1 cellular context compared by ENCODE assay signal in the genomic region with DNA sequence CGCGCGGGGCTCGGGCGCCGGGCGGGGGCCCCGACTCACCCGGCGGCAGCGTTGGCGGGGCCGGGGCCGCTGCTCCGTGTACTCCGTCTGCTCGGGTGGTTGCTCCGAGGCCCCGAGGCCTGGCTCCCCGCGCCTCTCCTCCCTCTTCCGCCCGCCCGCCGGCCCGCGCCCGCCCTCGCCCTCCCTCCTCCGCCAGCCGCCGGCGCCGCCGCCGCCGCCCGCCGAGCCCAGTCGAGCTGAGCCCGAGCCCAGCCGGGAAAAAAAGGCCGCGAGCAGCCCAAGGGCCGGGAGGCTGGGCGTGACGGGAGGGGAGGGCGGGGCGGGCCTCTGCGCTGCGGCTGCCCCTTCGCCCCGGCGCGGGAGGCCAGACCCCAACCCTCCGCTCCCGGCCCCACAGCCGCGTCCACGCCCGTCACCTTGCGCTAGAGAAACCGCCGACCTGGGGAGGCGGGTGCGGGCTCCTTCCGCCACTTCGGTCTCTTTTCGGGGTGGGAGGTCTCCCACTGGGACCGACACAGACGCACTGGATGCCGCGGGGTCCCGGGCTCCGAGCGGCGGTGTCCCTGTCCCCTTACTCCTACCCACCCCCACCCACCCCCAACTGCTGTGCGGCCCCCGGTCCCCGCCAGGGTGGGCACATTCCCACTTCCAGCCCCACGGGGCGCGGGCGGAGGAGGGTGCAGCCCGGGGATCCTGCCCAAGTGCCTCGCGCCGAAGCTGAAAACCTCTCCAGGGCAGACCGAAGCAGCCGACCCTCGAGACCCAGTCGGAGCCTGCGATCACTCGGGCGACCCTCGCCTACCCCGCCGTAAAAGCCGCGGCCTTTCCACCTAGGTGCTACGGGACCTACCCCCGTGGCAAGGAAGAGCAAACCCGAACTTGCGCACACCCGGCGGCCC.
A peak's percentile ranks its signal among the peaks of the same experiment; 100 is the strongest.
TF ChIP-seq lines count a peak whose summit lies in the region.

TSS of gene CERS2 (minus strand) at position 256 of the 899 bp plus-strand sequence. CDS start 5,745 bp downstream, outside the sequence.

TF ChIP-seq in HepG2, 621 proteins besides CTCF, POLR2A, EP300 and RAD21 (continued from another document and continues in another):
- TF ChIP-seq, protein P1, sequence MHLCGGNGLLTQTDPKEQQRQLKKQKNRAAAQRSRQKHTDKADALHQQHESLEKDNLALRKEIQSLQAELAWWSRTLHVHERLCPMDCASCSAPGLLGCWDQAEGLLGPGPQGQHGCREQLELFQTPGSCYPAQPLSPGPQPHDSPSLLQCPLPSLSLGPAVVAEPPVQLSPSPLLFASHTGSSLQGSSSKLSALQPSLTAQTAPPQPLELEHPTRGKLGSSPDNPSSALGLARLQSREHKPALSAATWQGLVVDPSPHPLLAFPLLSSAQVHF (CRISPR knock-in tag; IDR thresholded peaks at IDR 0.05), result 0 out of 2 replicates have a peak, but pooled peaks have one; percentile 40
- TF ChIP-seq ZBTB7B (CRISPR knock-in tag; IDR thresholded peaks at IDR 0.05) (peak; percentile 82), ZNF121 (CRISPR knock-in tag; IDR thresholded peaks at IDR 0.05) (no peak), KAT7 (CRISPR knock-in tag; IDR thresholded peaks at IDR 0.05; ENCODE audit: borderline replicate concordance) (peak; percentile 70; the same call in 1 of the 2 replicates), ZNF839 (CRISPR knock-in tag; IDR thresholded peaks at IDR 0.05; ENCODE audit: borderline replicate concordance) (no peak), SNAPC2 (CRISPR knock-in tag; IDR thresholded peaks at IDR 0.05) (no peak), ARID2 (CRISPR knock-in tag; IDR thresholded peaks at IDR 0.05; ENCODE audit: borderline replicate concordance) (peak; percentile 60; the same call in 1 of the 2 replicates), CHCHD3 (CRISPR knock-in tag; IDR thresholded peaks at IDR 0.05) (0 out of 2 replicates have a peak, but pooled peaks have one; percentile 44), ZNF407 (CRISPR knock-in tag; IDR thresholded peaks at IDR 0.05; ENCODE audit: not compliant biosample characterization) (no peak), ZNF282 (IDR thresholded peaks at IDR 0.05; ENCODE audit: partially characterized antibody) (no peak), RBFOX2 (IDR thresholded peaks at IDR 0.05; ENCODE audit: low read depth, low read length) (peak; percentile 81), NFE2 (CRISPR knock-in tag; IDR thresholded peaks at IDR 0.05) (no peak), ZNF260 (CRISPR knock-in tag; IDR thresholded peaks at IDR 0.05; ENCODE audit: borderline replicate concordance, low read depth) (no peak), ARNT2 (CRISPR knock-in tag; IDR thresholded peaks at IDR 0.05; ENCODE audit: low read depth) (peak; percentile 66), BCL3 (CRISPR knock-in tag; IDR thresholded peaks at IDR 0.05) (peak; percentile 30; the same call in 1 of the 2 replicates), HNF4G (IDR thresholded peaks at IDR 0.05; ENCODE audit: borderline replicate concordance, low read depth, low read length) (no peak), HNF4G (CRISPR knock-in tag; IDR thresholded peaks at IDR 0.05; ENCODE audit: borderline replicate concordance, low read depth) (no peak), ZBTB49 (CRISPR knock-in tag; IDR thresholded peaks at IDR 0.05; ENCODE audit: borderline replicate concordance) (no peak), FOXO1 (CRISPR knock-in tag; IDR thresholded peaks at IDR 0.05) (no peak), DRAP1 (CRISPR knock-in tag; IDR thresholded peaks at IDR 0.05) (peak; percentile 40; the same call in 1 of the 2 replicates), ZNF337 (CRISPR knock-in tag; IDR thresholded peaks at IDR 0.05; ENCODE audit: borderline replicate concordance, low read depth) (no peak), SP1 (IDR thresholded peaks at IDR 0.05) (no peak), SP1 (CRISPR knock-in tag; IDR thresholded peaks at IDR 0.05) (no peak), NFIB (CRISPR knock-in tag; IDR thresholded peaks at IDR 0.05; ENCODE audit: borderline replicate concordance) (no peak)
- TF ChIP-seq, protein P2, sequence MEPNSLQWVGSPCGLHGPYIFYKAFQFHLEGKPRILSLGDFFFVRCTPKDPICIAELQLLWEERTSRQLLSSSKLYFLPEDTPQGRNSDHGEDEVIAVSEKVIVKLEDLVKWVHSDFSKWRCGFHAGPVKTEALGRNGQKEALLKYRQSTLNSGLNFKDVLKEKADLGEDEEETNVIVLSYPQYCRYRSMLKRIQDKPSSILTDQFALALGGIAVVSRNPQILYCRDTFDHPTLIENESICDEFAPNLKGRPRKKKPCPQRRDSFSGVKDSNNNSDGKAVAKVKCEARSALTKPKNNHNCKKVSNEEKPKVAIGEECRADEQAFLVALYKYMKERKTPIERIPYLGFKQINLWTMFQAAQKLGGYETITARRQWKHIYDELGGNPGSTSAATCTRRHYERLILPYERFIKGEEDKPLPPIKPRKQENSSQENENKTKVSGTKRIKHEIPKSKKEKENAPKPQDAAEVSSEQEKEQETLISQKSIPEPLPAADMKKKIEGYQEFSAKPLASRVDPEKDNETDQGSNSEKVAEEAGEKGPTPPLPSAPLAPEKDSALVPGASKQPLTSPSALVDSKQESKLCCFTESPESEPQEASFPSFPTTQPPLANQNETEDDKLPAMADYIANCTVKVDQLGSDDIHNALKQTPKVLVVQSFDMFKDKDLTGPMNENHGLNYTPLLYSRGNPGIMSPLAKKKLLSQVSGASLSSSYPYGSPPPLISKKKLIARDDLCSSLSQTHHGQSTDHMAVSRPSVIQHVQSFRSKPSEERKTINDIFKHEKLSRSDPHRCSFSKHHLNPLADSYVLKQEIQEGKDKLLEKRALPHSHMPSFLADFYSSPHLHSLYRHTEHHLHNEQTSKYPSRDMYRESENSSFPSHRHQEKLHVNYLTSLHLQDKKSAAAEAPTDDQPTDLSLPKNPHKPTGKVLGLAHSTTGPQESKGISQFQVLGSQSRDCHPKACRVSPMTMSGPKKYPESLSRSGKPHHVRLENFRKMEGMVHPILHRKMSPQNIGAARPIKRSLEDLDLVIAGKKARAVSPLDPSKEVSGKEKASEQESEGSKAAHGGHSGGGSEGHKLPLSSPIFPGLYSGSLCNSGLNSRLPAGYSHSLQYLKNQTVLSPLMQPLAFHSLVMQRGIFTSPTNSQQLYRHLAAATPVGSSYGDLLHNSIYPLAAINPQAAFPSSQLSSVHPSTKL (CRISPR knock-in tag; IDR thresholded peaks at IDR 0.05), result peak; percentile 34; the same call in 1 of the 2 replicates
- TF ChIP-seq, protein P3, sequence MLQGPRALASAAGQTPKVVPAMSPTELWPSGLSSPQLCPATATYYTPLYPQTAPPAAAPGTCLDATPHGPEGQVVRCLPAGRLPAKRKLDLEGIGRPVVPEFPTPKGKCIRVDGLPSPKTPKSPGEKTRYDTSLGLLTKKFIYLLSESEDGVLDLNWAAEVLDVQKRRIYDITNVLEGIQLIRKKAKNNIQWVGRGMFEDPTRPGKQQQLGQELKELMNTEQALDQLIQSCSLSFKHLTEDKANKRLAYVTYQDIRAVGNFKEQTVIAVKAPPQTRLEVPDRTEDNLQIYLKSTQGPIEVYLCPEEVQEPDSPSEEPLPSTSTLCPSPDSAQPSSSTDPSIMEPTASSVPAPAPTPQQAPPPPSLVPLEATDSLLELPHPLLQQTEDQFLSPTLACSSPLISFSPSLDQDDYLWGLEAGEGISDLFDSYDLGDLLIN (CRISPR knock-in tag; IDR thresholded peaks at IDR 0.05; ENCODE audit: borderline replicate concordance), result no peak
- TF ChIP-seq, protein P4, sequence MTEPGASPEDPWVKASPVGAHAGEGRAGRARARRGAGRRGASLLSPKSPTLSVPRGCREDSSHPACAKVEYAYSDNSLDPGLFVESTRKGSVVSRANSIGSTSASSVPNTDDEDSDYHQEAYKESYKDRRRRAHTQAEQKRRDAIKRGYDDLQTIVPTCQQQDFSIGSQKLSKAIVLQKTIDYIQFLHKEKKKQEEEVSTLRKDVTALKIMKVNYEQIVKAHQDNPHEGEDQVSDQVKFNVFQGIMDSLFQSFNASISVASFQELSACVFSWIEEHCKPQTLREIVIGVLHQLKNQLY (CRISPR knock-in tag; IDR thresholded peaks at IDR 0.05), result no peak
- TF ChIP-seq, protein P5, sequence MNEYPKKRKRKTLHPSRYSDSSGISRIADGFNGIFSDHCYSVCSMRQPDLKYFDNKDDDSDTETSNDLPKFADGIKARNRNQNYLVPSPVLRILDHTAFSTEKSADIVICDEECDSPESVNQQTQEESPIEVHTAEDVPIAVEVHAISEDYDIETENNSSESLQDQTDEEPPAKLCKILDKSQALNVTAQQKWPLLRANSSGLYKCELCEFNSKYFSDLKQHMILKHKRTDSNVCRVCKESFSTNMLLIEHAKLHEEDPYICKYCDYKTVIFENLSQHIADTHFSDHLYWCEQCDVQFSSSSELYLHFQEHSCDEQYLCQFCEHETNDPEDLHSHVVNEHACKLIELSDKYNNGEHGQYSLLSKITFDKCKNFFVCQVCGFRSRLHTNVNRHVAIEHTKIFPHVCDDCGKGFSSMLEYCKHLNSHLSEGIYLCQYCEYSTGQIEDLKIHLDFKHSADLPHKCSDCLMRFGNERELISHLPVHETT (CRISPR knock-in tag; conservative IDR thresholded peaks at IDR 0.05), result no peak
- TF ChIP-seq, protein P6, sequence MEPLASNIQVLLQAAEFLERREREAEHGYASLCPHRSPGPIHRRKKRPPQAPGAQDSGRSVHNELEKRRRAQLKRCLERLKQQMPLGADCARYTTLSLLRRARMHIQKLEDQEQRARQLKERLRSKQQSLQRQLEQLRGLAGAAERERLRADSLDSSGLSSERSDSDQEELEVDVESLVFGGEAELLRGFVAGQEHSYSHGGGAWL (CRISPR knock-in tag; IDR thresholded peaks at IDR 0.05), result 0 out of 2 replicates have a peak, but pooled peaks have one; percentile 25
